In genomic region chr5:124748687-124749594, GRCh38 we compare ENCODE assay signal across 8 cellular contexts. TPM values are rescaled to one million over a fixed set of nuclear protein-coding genes. Genes with fewer than 3 reads are reported as not detected.
DNase-seq lines count a peak whose midpoint lies in the region; ATAC-seq lines count a peak whose summit lies in the region.

No MANE protein-coding gene starts in this region.

- no peaks in the 10 kb centered on the region for H3K9me3 Mint-ChIP-seq in activated T-helper 17 cell treated with anti-CD3 and anti-CD28 coated beads, Interleukin-2, amount 50 U/mL, for 72 hours

- no peaks in the 10 kb centered on the region for H3K36me3 Mint-ChIP-seq in activated T-helper 17 cell treated with anti-CD3 and anti-CD28 coated beads, Interleukin-2, amount 50 U/mL, for 72 hours (ENCODE audit: low read depth)

- no peak overlapping the region for H3K27ac Mint-ChIP-seq in activated T-helper 17 cell treated with anti-CD3 and anti-CD28 coated beads, Interleukin-2, amount 50 U/mL, for 72 hours

- WGBS in right cardiac atrium: 6% methylated on average over 25 of the region's 25 CpGs

- peak; percentile 89 for DNase-seq in DMS153 (lab: John Stamatoyannopoulos, UW)
- peak; percentile 84 for DNase-seq in NCI-H526 treated with DMSO at 0.1 percent for 48 hours (lab: John Stamatoyannopoulos, UW)
- peak; percentile 95 for DNase-seq in astrocyte of the hippocampus (ENCODE audit: low read depth, low spot score)
- peak; percentile 57 to 77 (median 70) for DNase-seq in right cardiac atrium
- peak; percentile 99 for DNase-seq in pons (ENCODE audit: low spot score)

- intact Hi-C loops in right cardiac atrium (cut with DNase I): loop anchor here (5.0 to 10.0 kb wide), 4 partner anchors 94 to 158 kb away; no protein-coding TSS in a partner anchor

- H3K4me3 ChIP-seq in right cardiac atrium (ENCODE audit: low read length): peak overlapping the region; percentile 85

- no peaks in the 10 kb centered on the region for H3K27me3 ChIP-seq in right cardiac atrium (ENCODE audit: control insufficient read depth, insufficient read depth)

- H3K9me3 ChIP-seq in right cardiac atrium (ENCODE audit: control insufficient read depth, low read length): no peaks in the 10 kb centered on the region

- H3K27ac ChIP-seq in right cardiac atrium (ENCODE audit: low read length): peak overlapping the region; percentile 96

- ATAC-seq in GM19455 (IDR thresholded peaks at IDR 0.05; ENCODE audit: unreplicated experiment): peak; percentile 86
- ATAC-seq in HG03460 (IDR thresholded peaks at IDR 0.05; ENCODE audit: unreplicated experiment): peak; percentile 86
- ATAC-seq in right cardiac atrium: peak; percentile 85 to 90
- no peak for ATAC-seq in activated T-helper 17 cell treated with anti-CD3 and anti-CD28 coated beads, Interleukin-2, amount 50 U/mL, for 72 hours (replicated peaks)

- H3K4me1 Mint-ChIP-seq in activated T-helper 17 cell treated with anti-CD3 and anti-CD28 coated beads, Interleukin-2, amount 50 U/mL, for 72 hours: peaks cover 6% of the 10 kb centered on the region

- H3K27me3 Mint-ChIP-seq in activated T-helper 17 cell treated with anti-CD3 and anti-CD28 coated beads, Interleukin-2, amount 50 U/mL, for 72 hours: peaks cover 8% of the 10 kb centered on the region

- H3K4me1 ChIP-seq in right cardiac atrium (ENCODE audit: control insufficient read depth, insufficient read depth, low read length): no peaks in the 10 kb centered on the region

- no peak overlapping the region for H3K4me3 Mint-ChIP-seq in activated T-helper 17 cell treated with anti-CD3 and anti-CD28 coated beads, Interleukin-2, amount 50 U/mL, for 72 hours

RNA-seq across cellular contexts. Expression of gene ZNF608, which starts 2.5 kb away (rescaled TPM):
- total RNA-seq in right cardiac atrium: 10 to 100 TPM; 31.1 to 43.7 (median 41.2) TPM
- 16.4 TPM for polyA plus RNA-seq in right cardiac atrium
- total RNA-seq in activated T-helper 17 cell treated with anti-CD3 and anti-CD28 coated beads, Interleukin-2, amount 50 U/mL, for 72 hours: not detected

Comparison
In these comparisons a context has a peak if more than half of its experiments do, and no peak if none do; other contexts are left out.
1. RNA of gene ZNF608, which starts 2.5 kb away (total RNA-seq): 31.1 to 43.7 TPM in right cardiac atrium; not detected in activated T-helper 17 cell treated with anti-CD3 and anti-CD28 coated beads, Interleukin-2, amount 50 U/mL, for 72 hours; every median in the first group is over 10 times any median in the second.
2. Peak in every context shown above with its lines, with median percentiles within 50 percentile points of each other: DNase-seq.